9 cellular contexts compared by ENCODE assay signal in genomic region chr22:29581799-29582198, GRCh38. TPM values are rescaled to one million over a fixed set of nuclear protein-coding genes. Genes with fewer than 3 reads are reported as not detected.
DNase-seq lines count a peak whose midpoint lies in the region; ATAC-seq, FAIRE-seq and TF ChIP-seq lines count a peak whose summit lies in the region.
"Had no signal": no experiment of that assay in that cellular context is flagged by ENCODE, and none has a peak within 500 bp of the region (broad histone marks: within the 10 kb centered on the region; RNA-seq: fewer than 3 reads in every experiment).

No MANE protein-coding gene starts in this region.

- H3K27me3 ChIP-seq in BE2C, result no peaks in the 10 kb centered on the region
- no peaks in the 10 kb centered on the region for H3K27me3 ChIP-seq in left lung

- H3K4me1 ChIP-seq in BE2C (peaks cover 2% of the 10 kb centered on the region; the same call in 1 of the 2 replicates), left lung (peaks cover 0 to 9% of the 10 kb centered on the region in 2 donors)

- DNase-seq in BE2C (no peak), GM18507 (ENCODE audit: extremely low spot score, insufficient read length, low read depth) (no peak), T-cell (no peak), left lung (peak in 1 of 2 donors; percentile 40), foreskin fibroblast (no peak)
- DNase-seq: effector memory CD4-positive, alpha-beta T cell had no signal

- no peaks in the 10 kb centered on the region; the same call in 1 of the 2 replicates for H3K36me3 ChIP-seq in BE2C
- H3K36me3 ChIP-seq in left lung, result no peaks in the 10 kb centered on the region

- POLR2A ChIA-PET in T-cell (lab: Charles Lee), result no interaction called here

- no peaks in the 10 kb centered on the region for H3K9me3 ChIP-seq in BE2C
- no peaks in the 10 kb centered on the region for H3K9me3 ChIP-seq in left lung

- no peak overlapping the region for H3K27ac ChIP-seq in left lung

- no peaks in the 10 kb centered on the region for H3K9me3 Mint-ChIP-seq in T-cell

- FAIRE-seq in GM18507 (lab: Jason Lieb, UNC), result peak; percentile 12

- no peak for TF ChIP-seq CTCF in BE2C (IDR thresholded peaks at IDR 0.05; ENCODE audit: low read depth, low read length)
- TF ChIP-seq CTCF in left lung (IDR thresholded peaks at IDR 0.05), result no peak
- no peak for TF ChIP-seq CTCF in foreskin fibroblast (IDR thresholded peaks at IDR 0.05; ENCODE audit: low read depth, low read length)

- H3K4me1 Mint-ChIP-seq in T-cell, result peaks cover 16 to 24% (median 17%) of the 10 kb centered on the region in 3 donors

- ATAC-seq in T-cell (replicated peaks in 1 of 4), result no peak
- peak; percentile 56 for ATAC-seq in left lung
- no peak for ATAC-seq in HG03139 (IDR thresholded peaks at IDR 0.05; ENCODE audit: unreplicated experiment)
- no peak for ATAC-seq in HG03521 (IDR thresholded peaks at IDR 0.05; ENCODE audit: unreplicated experiment)
- no peak for ATAC-seq in HG03442 (IDR thresholded peaks at IDR 0.05; ENCODE audit: unreplicated experiment)

- peak overlapping the region; percentile 80 to 91 for H3K27ac Mint-ChIP-seq in T-cell

- H3K4me3 ChIP-seq in BE2C (ENCODE audit: low read depth, low read length), result peak overlapping the region; percentile 85
- peak overlapping the region in 1 of 2 donors; percentile 60 for H3K4me3 ChIP-seq in left lung
- H3K4me3 ChIP-seq in foreskin fibroblast (ENCODE audit: low read depth in 1 of 2, low read length in 2 of 2), result peak overlapping the region in 1 of 2 donors; percentile 60

- CTCF ChIA-PET in T-cell (lab: Charles Lee), result interaction anchor here in 1 of 2 donors (0.6 kb wide), 1 partner anchor 687 kb away, joined by 5 read pairs; no protein-coding TSS in a partner anchor

- no peaks in the 10 kb centered on the region for H3K36me3 Mint-ChIP-seq in T-cell

- intact Hi-C loops in left lung (cut with DNase I), result no loop called here

- H3K27me3 Mint-ChIP-seq in T-cell, result no peaks in the 10 kb centered on the region

- peak overlapping the region; percentile 87 to 96 (median 90) for H3K4me3 Mint-ChIP-seq in T-cell

RNA-seq across cellular contexts. Expression of gene NIPSNAP1, which starts 0.9 kb away (rescaled TPM):
- polyA plus RNA-seq in BE2C (2012; ENCODE audit: insufficient read depth, insufficient read length, low read depth), result 118 TPM
- 10 to 100 TPM; 28.2 to 38.3 (median 32.8) TPM for total RNA-seq in T-cell
- total RNA-seq in left lung, result 10 to 100 TPM; 25.1 to 38.6 TPM

RNA-seq across cellular contexts. Expression of gene NF2, which starts 21.6 kb away (rescaled TPM):
- 12.4 TPM for polyA plus RNA-seq in BE2C (2012; ENCODE audit: insufficient read depth, insufficient read length, low read depth)
- total RNA-seq in T-cell, result 10 to 100 TPM; 26.1 to 33.4 (median 31.9) TPM
- 10 to 100 TPM; 45.2 to 65.3 TPM for total RNA-seq in left lung

RNA-seq across cellular contexts. Expression of gene THOC5, which starts 28.2 kb away (rescaled TPM):
- 56.3 TPM for polyA plus RNA-seq in BE2C (2012; ENCODE audit: insufficient read depth, insufficient read length, low read depth)
- 10 to 100 TPM; 36.9 to 55.4 (median 48.5) TPM for total RNA-seq in T-cell
- 10 to 100 TPM; 38.4 to 41.3 TPM for total RNA-seq in left lung
